ENCODE assay signal across 10 cellular contexts in genomic region chr16:23901178-23902131, GRCh38.
DNase-seq lines count a peak whose midpoint lies in the region; ATAC-seq, FAIRE-seq and TF ChIP-seq lines count a peak whose summit lies in the region.
"Had no signal": no experiment of that assay in that cellular context is flagged by ENCODE, and none has a peak within 500 bp of the region (broad histone marks: within the 10 kb centered on the region; RNA-seq: fewer than 3 reads in every experiment).

No MANE protein-coding gene starts in this region.

- no peak overlapping the region for H3K27ac ChIP-seq in astrocyte (ENCODE audit: low read depth, low read length)

- H3K36me3 Mint-ChIP-seq in astrocyte (ENCODE audit: low read depth, unreplicated experiment) (no peaks in the 10 kb centered on the region), natural killer cell (no peaks in the 10 kb centered on the region), progenitor cell of endocrine pancreas (ENCODE audit: insufficient read depth) (no peaks in the 10 kb centered on the region)

- H2AFZ ChIP-seq in astrocyte (ENCODE audit: low read depth, low read length) = no peak overlapping the region

- peak overlapping the region; percentile 42 for H3K4me3 ChIP-seq in Jurkat, Clone E6-1 (ENCODE audit: low read length)
- no peak overlapping the region for H3K4me3 ChIP-seq in astrocyte (ENCODE audit: insufficient read depth, low read depth, low read length)

- intact Hi-C loops in natural killer cell (cut with micrococcal nuclease) = no loop called here

- DNase-seq in CMK (ENCODE audit: low read depth) (peak; percentile 97), astrocyte (ENCODE audit: low read depth) (no peak), natural killer cell (no peak), progenitor cell of endocrine pancreas (ENCODE audit: low spot score, unreplicated experiment) (no peak), NCI-H1436 treated with DMSO at 0.1 percent for 48 hours (lab: John Stamatoyannopoulos, UW) (no peak)
- DNase-seq in Jurkat, Clone E6-1 (ENCODE audit: low read depth, low spot score) = peak; percentile 90
- DNase-seq: NCI-H1417; stimulated activated CD8-positive, alpha-beta memory T cell treated with anti-CD3 and anti-CD28 coated beads, Interleukin-4, amount 100 ng/mL, for 48 hours; SW 1271 had no signal

- no peaks in the 10 kb centered on the region for H3K27me3 Mint-ChIP-seq in astrocyte (ENCODE audit: low read depth, unreplicated experiment)
- H3K27me3 Mint-ChIP-seq in natural killer cell (ENCODE audit: low read depth in 2 of 2) = no peaks in the 10 kb centered on the region
- peaks cover 30% of the 10 kb centered on the region for H3K27me3 Mint-ChIP-seq in progenitor cell of endocrine pancreas

- H4K20me1 ChIP-seq in astrocyte (ENCODE audit: insufficient read depth, low read length) = no peaks in the 10 kb centered on the region

- H3K9me3 Mint-ChIP-seq in astrocyte (ENCODE audit: unreplicated experiment) (no peaks in the 10 kb centered on the region), natural killer cell (no peaks in the 10 kb centered on the region), progenitor cell of endocrine pancreas (ENCODE audit: low read depth) (no peaks in the 10 kb centered on the region)

- no peak for FAIRE-seq in astrocyte (lab: Jason Lieb, UNC)

- peak overlapping the region; percentile 1 for H3K4me3 Mint-ChIP-seq in astrocyte (ENCODE audit: unreplicated experiment)
- peak overlapping the region; percentile 17 for H3K4me3 Mint-ChIP-seq in natural killer cell
- no peak overlapping the region for H3K4me3 Mint-ChIP-seq in progenitor cell of endocrine pancreas (ENCODE audit: low read depth)

- no peak overlapping the region for H3K4me2 ChIP-seq in astrocyte (ENCODE audit: low read length)

- no peaks in the 10 kb centered on the region for H3K79me2 ChIP-seq in astrocyte (ENCODE audit: insufficient read depth, low read length)

- no peak overlapping the region for H3K9ac ChIP-seq in astrocyte (ENCODE audit: low read length)

- peaks cover 3% of the 10 kb centered on the region for H3K4me1 ChIP-seq in astrocyte (ENCODE audit: insufficient read depth, low read length)

- H3K27ac Mint-ChIP-seq in astrocyte (ENCODE audit: unreplicated experiment) (no peak overlapping the region), natural killer cell (peak overlapping the region; percentile 11), progenitor cell of endocrine pancreas (no peak overlapping the region)

- H3K9me3 ChIP-seq in astrocyte (ENCODE audit: insufficient read depth, low read depth, low read length) = no peaks in the 10 kb centered on the region

- TF ChIP-seq CTCF in astrocyte (IDR thresholded peaks at IDR 0.05; ENCODE audit: insufficient read depth, low read depth, low read length) (no peak), natural killer cell (IDR thresholded peaks at IDR 0.05) (no peak), progenitor cell of endocrine pancreas (IDR thresholded peaks at IDR 0.05; ENCODE audit: unreplicated experiment) (no peak)

- H3K4me1 Mint-ChIP-seq in astrocyte (ENCODE audit: low read depth, unreplicated experiment) (peaks cover 32% of the 10 kb centered on the region), natural killer cell (peaks cover 80 to 92% of the 10 kb centered on the region in 2 donors), progenitor cell of endocrine pancreas (ENCODE audit: low read depth) (no peaks in the 10 kb centered on the region)

- ATAC-seq in natural killer cell (peak in 1 of 3 donors; percentile 35), GM19395 (IDR thresholded peaks at IDR 0.05; ENCODE audit: unreplicated experiment) (no peak)

- no peaks in the 10 kb centered on the region for H3K27me3 ChIP-seq in astrocyte (ENCODE audit: insufficient read depth, low read length)

- no peaks in the 10 kb centered on the region for H3K36me3 ChIP-seq in astrocyte (ENCODE audit: insufficient read depth, low read length)

Comparison
In these comparisons a context has a peak if more than half of its experiments do, and no peak if none do; other contexts are left out.
1. DNase-seq: peak in CMK (single experiment) and Jurkat, Clone E6-1 (single experiment); none in astrocyte (single experiment), natural killer cell (single experiment), progenitor cell of endocrine pancreas (single experiment) and NCI-H1436 treated with DMSO at 0.1 percent for 48 hours (single experiment).
2. H3K27ac Mint-ChIP-seq: peak in natural killer cell (2 of 2); none in astrocyte (single experiment) and progenitor cell of endocrine pancreas (single experiment).